ENCODE assay signal across 25 cellular contexts in genomic region chr19:20273951-20274578, GRCh38.
"Had no signal": no experiment of that assay in that cellular context is flagged by ENCODE, and none has a peak within 500 bp of the region (broad histone marks: within the 10 kb centered on the region; RNA-seq: fewer than 3 reads in every experiment).

No MANE protein-coding gene starts in this region.

- H3K27ac ChIP-seq: epithelial cell of prostate, esophagus squamous epithelium, left ventricle myocardium inferior, pancreas, prostate gland, skin epidermis, stomach, tibial artery, upper lobe of right lung had no signal

- H3K4me3 ChIP-seq: esophagus squamous epithelium, left ventricle myocardium inferior, lung, pancreas, prostate gland, skin epidermis, stomach, tibial artery, upper lobe of right lung had no signal

- H3K4me3 Mint-ChIP-seq: activated CD8-positive, alpha-beta memory T cell treated with anti-CD3 and anti-CD28 coated beads, Interleukin-2, amount 10 ng/mL, durations not matched to agents 7 days and 5 days; activated CD8-positive, alpha-beta T cell treated with anti-CD3 and anti-CD28 coated beads, Interleukin-2, amount 10 ng/mL, durations not matched to agents 7 days and 5 days had no signal

- H3K4me1 ChIP-seq: esophagus squamous epithelium, left ventricle myocardium inferior, pancreas, prostate gland, stomach, upper lobe of right lung had no signal

- H3K27me3 Mint-ChIP-seq: activated CD8-positive, alpha-beta memory T cell treated with anti-CD3 and anti-CD28 coated beads, Interleukin-2, amount 10 ng/mL, durations not matched to agents 7 days and 5 days had no signal

- H3K4me1 Mint-ChIP-seq: activated CD8-positive, alpha-beta memory T cell treated with anti-CD3 and anti-CD28 coated beads, Interleukin-2, amount 10 ng/mL, durations not matched to agents 7 days and 5 days had no signal

- H3K9me3 ChIP-seq: left ventricle myocardium inferior, pancreas, prostate gland, stomach, tibial artery, upper lobe of right lung had no signal

- H3K27me3 ChIP-seq: esophagus squamous epithelium, pancreas, stomach, tibial artery, upper lobe of right lung had no signal

- H3K36me3 ChIP-seq: esophagus squamous epithelium, left ventricle myocardium inferior, pancreas, prostate gland, stomach, tibial artery, upper lobe of right lung had no signal

- H3K36me3 Mint-ChIP-seq: activated CD8-positive, alpha-beta memory T cell treated with anti-CD3 and anti-CD28 coated beads, Interleukin-2, amount 10 ng/mL, durations not matched to agents 7 days and 5 days; activated naive CD4-positive, alpha-beta T cell treated with anti-CD3 and anti-CD28 coated beads, Interleukin-2, amount 50 U/mL, for 72 hours had no signal

- H3K27ac Mint-ChIP-seq: activated CD8-positive, alpha-beta memory T cell treated with anti-CD3 and anti-CD28 coated beads, Interleukin-2, amount 10 ng/mL, durations not matched to agents 7 days and 5 days; activated CD8-positive, alpha-beta T cell treated with anti-CD3 and anti-CD28 coated beads, Interleukin-2, amount 10 ng/mL, durations not matched to agents 7 days and 5 days; activated naive CD4-positive, alpha-beta T cell treated with anti-CD3 and anti-CD28 coated beads, Interleukin-2, amount 50 U/mL, for 72 hours; activated T-helper 2 cell treated with anti-CD3 and anti-CD28 coated beads, Interferon-gamma antibody, Interleukin-2, Interleukin-4, amounts not matched to agents 10 μg/mL and 5 μg/mL and 100 μg/mL, durations not matched to agents 14 hours and 24 hours and 36 hours had no signal

- DNase-seq: activated CD4-positive, alpha-beta T cell treated with anti-CD3 and anti-CD28 coated beads for 1 hour; activated CD8-positive, alpha-beta memory T cell treated with anti-CD3 and anti-CD28 coated beads, Interleukin-2, amount 10 ng/mL, durations not matched to agents 7 days and 5 days; activated CD8-positive, alpha-beta T cell treated with anti-CD3 and anti-CD28 coated beads, Interleukin-2, amount 10 ng/mL, durations not matched to agents 7 days and 5 days; activated naive CD4-positive, alpha-beta T cell; activated T-cell treated with anti-CD3 and anti-CD28 coated beads, Interleukin-2, amount 50 U/mL, for 48 hours; dermis blood vessel endothelial cell; effector CD4-positive, alpha-beta T cell; esophagus squamous epithelium; foreskin melanocyte; left ventricle myocardium inferior; pancreas; retina; stimulated activated CD4-positive, alpha-beta T cell treated with anti-CD3 and anti-CD28 coated beads, Interleukin-12 subunit alpha, Interleukin-12 subunit beta, amount 100 ng/mL, for 4 hours; stimulated activated CD4-positive, alpha-beta T cell treated with anti-CD3 and anti-CD28 coated beads, Interleukin-4, amount 100 ng/mL, for 1 hour; stomach; T-helper 2 cell; tibial artery; upper lobe of right lung had no signal

- ATAC-seq: activated CD8-positive, alpha-beta memory T cell treated with anti-CD3 and anti-CD28 coated beads, Interleukin-2, amount 10 ng/mL, durations not matched to agents 7 days and 5 days; activated CD8-positive, alpha-beta T cell treated with anti-CD3 and anti-CD28 coated beads, Interleukin-2, amount 10 ng/mL, durations not matched to agents 7 days and 5 days; activated naive CD4-positive, alpha-beta T cell treated with anti-CD3 and anti-CD28 coated beads, Interleukin-2, amount 50 U/mL, for 72 hours; pancreas; sciatic nerve; upper lobe of right lung had no signal
